In the genomic region with DNA sequence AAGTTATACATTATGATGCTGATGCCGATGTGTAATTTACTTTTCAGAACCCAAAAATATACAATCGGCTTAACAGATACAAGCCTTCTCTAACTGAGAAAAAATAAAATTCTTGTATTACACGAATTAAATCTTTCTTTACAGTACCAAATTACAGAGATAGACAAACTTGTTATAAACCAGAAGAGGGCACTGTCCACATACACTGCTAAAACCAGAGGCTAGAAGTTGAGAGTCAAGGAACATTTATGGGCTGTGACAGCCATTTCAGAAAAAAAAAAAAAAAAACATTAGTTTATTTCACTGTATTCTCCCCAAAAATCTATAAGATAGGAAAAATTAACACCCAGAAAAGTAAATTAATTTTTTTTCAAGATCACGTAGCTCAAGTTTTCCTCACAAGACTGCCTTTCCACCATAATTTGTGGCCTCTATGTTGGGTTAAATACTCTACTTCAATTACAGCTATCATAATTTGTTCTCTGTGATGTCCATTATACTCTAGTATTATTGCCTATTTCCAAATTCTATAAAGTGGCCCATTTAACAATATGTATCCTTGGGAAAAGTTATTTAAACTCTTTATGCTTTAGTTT, we compare ENCODE assay signal across 8 cellular contexts. TPM values are rescaled to one million over a fixed set of nuclear protein-coding genes. Genes with fewer than 3 reads are reported as not detected.
A peak's percentile ranks its signal among the peaks of the same experiment; 100 is the strongest.
DNase-seq lines count a peak whose midpoint lies in the region; ATAC-seq, FAIRE-seq and TF ChIP-seq lines count a peak whose summit lies in the region.

No MANE protein-coding gene starts in this region.

- H3K79me1 ChIP-seq in neuronal stem cell (ENCODE audit: low read depth, low read length) = no peaks in the 10 kb centered on the region

- H3K9me3 ChIP-seq in neuronal stem cell (replicated peaks in 1 of 2; ENCODE audit: control insufficient read depth in 2 of 2, insufficient read depth in 1 of 2, low read depth in 1 of 2, low read length in 2 of 2) = no peaks in the 10 kb centered on the region

- no peak overlapping the region for H3K4me2 ChIP-seq in neuronal stem cell (ENCODE audit: insufficient read depth, low read length, poor library complexity, severe bottlenecking)

- H3K27ac ChIP-seq in ACC112 (ENCODE audit: low read depth, low read length) (peak overlapping the region; percentile 99), neuronal stem cell (replicated peaks; ENCODE audit: low read length) (no peak overlapping the region)

- no peak overlapping the region for H4K8ac ChIP-seq in neuronal stem cell (ENCODE audit: low read depth, low read length)

- no peak overlapping the region for H2BK5ac ChIP-seq in neuronal stem cell (ENCODE audit: low read length)

- no peak for ATAC-seq in GM21423 (IDR thresholded peaks at IDR 0.05; ENCODE audit: unreplicated experiment)

- no peaks in the 10 kb centered on the region for H3K36me3 ChIP-seq in ACC112 (ENCODE audit: insufficient read depth, low read length)
- H3K36me3 ChIP-seq in neuronal stem cell (replicated peaks in 1 of 2; ENCODE audit: control insufficient read depth in 2 of 2, insufficient read depth in 2 of 2, low read length in 2 of 2) = no peaks in the 10 kb centered on the region

- DNase-seq in GM12891 (ENCODE audit: insufficient read length, low spot score) (peak; percentile 10), HT1080 (ENCODE audit: low read depth) (peak; percentile 58), SKM-1 treated with dmso at 0.1 percent for 144 hours (lab: John Stamatoyannopoulos, UW; ENCODE audit: unreplicated experiment) (peak; percentile 42), foreskin fibroblast (peak; percentile 48 to 81), pulmonary artery endothelial cell (ENCODE audit: low read depth, low spot score) (peak; percentile 51), neuronal stem cell (ENCODE audit: low spot score) (no peak)

- H2BK15ac ChIP-seq in neuronal stem cell (ENCODE audit: low read length) = no peak overlapping the region

- H3K4me1 ChIP-seq in ACC112 (ENCODE audit: control insufficient read depth, insufficient read depth, low read length, unreplicated experiment) (peaks cover 50% of the 10 kb centered on the region), neuronal stem cell (ENCODE audit: control insufficient read depth in 2 of 2, insufficient read depth in 1 of 2, low read depth in 1 of 2, low read length in 2 of 2) (no peaks in the 10 kb centered on the region)

- no peaks in the 10 kb centered on the region for H3K27me3 ChIP-seq in ACC112 (ENCODE audit: insufficient read depth, low read length)
- no peaks in the 10 kb centered on the region for H3K27me3 ChIP-seq in neuronal stem cell (ENCODE audit: control insufficient read depth in 3 of 3, insufficient read depth in 3 of 3, low read depth in 1 of 3, low read length in 3 of 3)

- TF ChIP-seq POLR2A in GM12891 (IDR thresholded peaks at IDR 0.05; ENCODE audit: low read depth, low read length) = no peak

- H3K9ac ChIP-seq in neuronal stem cell (ENCODE audit: low read depth, low read length, poor library complexity) = no peak overlapping the region

- no peak overlapping the region for H2AK5ac ChIP-seq in neuronal stem cell (ENCODE audit: low read depth, low read length)

- peaks cover 3% of the 10 kb centered on the region for H3K79me2 ChIP-seq in ACC112 (ENCODE audit: control insufficient read depth, insufficient read depth, low read length, unreplicated experiment)

- TF ChIP-seq CTCF in foreskin fibroblast (IDR thresholded peaks at IDR 0.05; ENCODE audit: low read depth, low read length) = peak; percentile 49

- no peak for FAIRE-seq in GM12891 (lab: Jason Lieb, UNC)

- H3K4me3 ChIP-seq in ACC112 (ENCODE audit: low read depth, low read length) = peak overlapping the region; percentile 14; the same call in 1 of the 2 replicates
- no peak overlapping the region for H3K4me3 ChIP-seq in foreskin fibroblast (ENCODE audit: low read depth in 1 of 2, low read length in 2 of 2)
- H3K4me3 ChIP-seq in neuronal stem cell (ENCODE audit: low read length in 2 of 2) = no peak overlapping the region

- no peak overlapping the region for H3K4ac ChIP-seq in neuronal stem cell (ENCODE audit: low read length)

- H2BK120ac ChIP-seq in neuronal stem cell (ENCODE audit: low read depth, low read length) = no peak overlapping the region

- no peak overlapping the region for H4K91ac ChIP-seq in neuronal stem cell (ENCODE audit: low read depth, low read length, poor library complexity)

- H2AFZ ChIP-seq in ACC112 (ENCODE audit: low read length, unreplicated experiment) (peak overlapping the region; percentile 12), neuronal stem cell (ENCODE audit: low read length) (no peak overlapping the region)

- no peak overlapping the region for H2BK12ac ChIP-seq in neuronal stem cell (ENCODE audit: low read length)

- H3K14ac ChIP-seq in neuronal stem cell (ENCODE audit: low read length) = no peak overlapping the region

- WGBS in neuronal stem cell (ENCODE audit: extremely low coverage in 2 of 2, insufficient read length in 2 of 2, insufficient replicate concordance in 1 of 2), 2 donors = no CpG with 5 or more reads among the region's 4 CpGs

- H3K23ac ChIP-seq in neuronal stem cell (ENCODE audit: low read depth, low read length, poor library complexity) = no peak overlapping the region

- H3K18ac ChIP-seq in neuronal stem cell (ENCODE audit: low read length) = no peak overlapping the region

TF ChIP-seq in GM12891, 5 proteins besides CTCF, POLR2A, EP300 and RAD21:
- TF ChIP-seq TAF1 (IDR thresholded peaks at IDR 0.05; ENCODE audit: low read depth, low read length) = no peak
- no peak for TF ChIP-seq PAX5 (IDR thresholded peaks at IDR 0.05; ENCODE audit: insufficient read depth, low read length, severe bottlenecking)
- no peak for TF ChIP-seq SPI1 (IDR thresholded peaks at IDR 0.05; ENCODE audit: low read depth, low read length)
- TF ChIP-seq POU2F2 (IDR thresholded peaks at IDR 0.05; ENCODE audit: low read depth, low read length) = no peak
- no peak for TF ChIP-seq POLR2AphosphoS5 (IDR thresholded peaks at IDR 0.05; ENCODE audit: low read depth, low read length)
TF ChIP-seq in GM12891: peak in this region for 0.

RNA-seq across cellular contexts. Expression of a gene that starts 12.0 kb away (rescaled TPM):
- 0.06 TPM for polyA plus RNA-seq in GM12891 (2012; ENCODE audit: low read depth, missing spikeins)
- total RNA-seq in HT1080 (2014; rRNA removed; shearing (Covaris generic)) = not detected in 2 replicates
- polyA plus RNA-seq in HT1080 (2015; cell fraction: cytosol; rRNA removed) = not detected in 2 replicates
- not detected in 2 replicates for polyA plus RNA-seq in HT1080 (2015; cell fraction: nucleus; rRNA removed)
- total RNA-seq in pulmonary artery endothelial cell = not detected in 2 replicates
- not detected for polyA plus RNA-seq in neuronal stem cell (2013, experiment 1 of 2)
- polyA plus RNA-seq in neuronal stem cell (2013, experiment 2 of 2) = not detected
